22 cellular contexts compared by ENCODE assay signal in the genomic region with DNA sequence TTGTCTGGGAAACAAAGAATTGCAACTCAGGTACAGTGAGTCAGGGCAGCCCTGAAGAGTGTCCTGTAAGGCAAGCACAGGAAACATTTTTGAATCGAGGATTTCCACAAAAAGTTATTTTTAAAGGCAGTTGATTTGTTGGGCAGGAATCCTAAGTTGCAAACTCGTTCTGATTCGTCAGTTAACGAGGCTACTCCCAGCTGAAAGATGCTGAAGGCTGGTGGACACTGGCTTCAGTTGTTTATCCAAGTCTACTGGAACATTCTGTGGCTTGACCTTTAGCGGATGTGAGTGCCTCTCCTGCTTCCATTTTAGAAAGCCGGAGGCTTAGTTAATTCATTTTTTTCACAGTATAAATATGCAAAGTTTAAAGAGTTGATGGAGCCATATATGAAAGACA.
DNase-seq lines count a peak whose midpoint lies in the region; ATAC-seq and TF ChIP-seq lines count a peak whose summit lies in the region.
"Had no signal": no experiment of that assay in that cellular context is flagged by ENCODE, and none has a peak within 500 bp of the region (broad histone marks: within the 10 kb centered on the region; RNA-seq: fewer than 3 reads in every experiment).

No MANE protein-coding gene starts in this region.

- no peak overlapping the region for H4K91ac ChIP-seq in IMR-90 (ENCODE audit: insufficient read depth, low read depth, low read length)

- BruUV-seq in IMR-90 (replicated peaks; lab: Mats Ljungman, UMichigan): no TSS peak

- H3K56ac ChIP-seq in IMR-90 (ENCODE audit: extremely low read depth, insufficient read depth, low read length): no peak overlapping the region

- H3K36me3 ChIP-seq in IMR-90 (ENCODE audit: control insufficient read depth, insufficient read depth, low read length): no peaks in the 10 kb centered on the region
- H3K36me3 ChIP-seq in smooth muscle cell (ENCODE audit: low read depth): no peaks in the 10 kb centered on the region
- H3K36me3 ChIP-seq: MG63 had no signal

- in situ Hi-C loops in IMR-90 (cut with MboI; ENCODE audit: low sequenced_read_pairs): loop anchor here (5.0 kb wide), 1 partner anchor 47 kb away; no protein-coding TSS in a partner anchor
- in situ Hi-C loops in GM13977 (cut with MboI; ENCODE audit: low pct_unique_long_range_greater_than_20kb, low sequenced_read_pairs, unreplicated experiment): no loop called here

- no peak overlapping the region for H2AFZ ChIP-seq in IMR-90 (replicated peaks; ENCODE audit: low read length, poor library complexity)
- no peak overlapping the region for H2AFZ ChIP-seq in smooth muscle cell (ENCODE audit: low read depth)

- H4K20me1 ChIP-seq in IMR-90 (ENCODE audit: insufficient read depth, low read length) (0 out of 2 replicates have a peak, but pooled peaks cover 5% of the 10 kb centered on the region), smooth muscle cell (ENCODE audit: low read depth) (no peaks in the 10 kb centered on the region)

- no peak overlapping the region for H2BK5ac ChIP-seq in IMR-90 (ENCODE audit: low read depth, low read length, poor library complexity, severe bottlenecking)

- H3K27ac ChIP-seq in IMR-90 (ENCODE audit: insufficient read depth, low read length): no peak overlapping the region
- no peak overlapping the region for H3K27ac ChIP-seq in smooth muscle cell (ENCODE audit: low read depth)
- H3K27ac ChIP-seq: epithelial cell of prostate had no signal

- intact Hi-C loops in IMR-90 (cut with micrococcal nuclease): no loop called here

- H3K9me3 ChIP-seq in IMR-90 (ENCODE audit: control insufficient read depth, insufficient read depth, low read length): no peaks in the 10 kb centered on the region
- no peaks in the 10 kb centered on the region for H3K9me3 ChIP-seq in smooth muscle cell (replicated peaks; ENCODE audit: low read depth)

- H3K23ac ChIP-seq in IMR-90 (ENCODE audit: low read depth, low read length): no peak overlapping the region

- no peak for ATAC-seq in IMR-90 (ENCODE audit: low read depth)
- ATAC-seq: natural killer cell treated with Interleukin-12 subunit alpha and Interleukin-12 subunit beta and Interleukin-15 and Interleukin-18, amount 100 ng/mL, for 72 hours had no signal

- DNase-seq in A172 (ENCODE audit: low spot score) (peak; percentile 41), IMR-90 (peak; percentile 17), dermis blood vessel endothelial cell (peak; percentile 23), kidney glomerular epithelial cell (lab: John Stamatoyannopoulos, UW) (peak; percentile 15), smooth muscle cell (lab: John Stamatoyannopoulos, UW; ENCODE audit: unreplicated experiment) (no peak), medulla oblongata (ENCODE audit: extremely low spot score) (no peak), GM13977 (ENCODE audit: low spot score) (no peak)
- no peak for DNase-seq in effector CD4-positive, alpha-beta T cell
- DNase-seq: ACHN; activated CD4-positive, alpha-beta T cell treated with anti-CD3 and anti-CD28 coated beads, Interleukin-2, amount 50 U/mL, for 48 hours; activated naive CD4-positive, alpha-beta T cell treated with Interleukin-2 at 50 U/mL for 16 hours; aorta; CD4-positive, alpha-beta T cell; cortex of kidney; DMS79; mammary epithelial cell; MG63; NCI-H1694; NCI-H446; stimulated activated CD4-positive, alpha-beta T cell treated with anti-CD3 and anti-CD28 coated beads, Interleukin-12 subunit alpha, Interleukin-12 subunit beta, amount 100 ng/mL, for 4 hours had no signal

- H2BK15ac ChIP-seq in IMR-90 (ENCODE audit: low read depth, low read length): no peak overlapping the region

- dilution Hi-C loops in IMR-90 (cut with HindIII; ENCODE audit: low sequenced_read_pairs, unreplicated experiment): no loop called here

- TF ChIP-seq POLR2A in IMR-90 (IDR thresholded peaks at IDR 0.05; ENCODE audit: low read depth, low read length): no peak

- no peak overlapping the region for H4K8ac ChIP-seq in IMR-90 (ENCODE audit: low read depth in 2 of 2, low read length in 2 of 2)

- no peaks in the 10 kb centered on the region for H3K79me2 ChIP-seq in smooth muscle cell (ENCODE audit: low read depth)

- H3K4me1 ChIP-seq in IMR-90 (ENCODE audit: control insufficient read depth, insufficient read depth, low read length) (peaks cover 4% of the 10 kb centered on the region; the same call in 1 of the 2 replicates), smooth muscle cell (ENCODE audit: low read depth) (peaks cover 14% of the 10 kb centered on the region)

- no peak overlapping the region for H3K4ac ChIP-seq in IMR-90 (ENCODE audit: low read depth, low read length)

- no peaks in the 10 kb centered on the region for H3F3A ChIP-seq in smooth muscle cell (ENCODE audit: low read depth)

- H2AK9ac ChIP-seq in IMR-90 (replicated peaks; ENCODE audit: low read depth, low read length, poor library complexity): no peak overlapping the region

- H3K4me3 ChIP-seq in IMR-90 (ENCODE audit: insufficient read depth, low read depth, low read length) (no peak overlapping the region), smooth muscle cell (no peak overlapping the region)
- H3K4me3 ChIP-seq: MG63 had no signal

- no peak overlapping the region for H2AK5ac ChIP-seq in IMR-90 (ENCODE audit: low read depth, low read length)

- H3K9me1 ChIP-seq in IMR-90 (ENCODE audit: insufficient read depth, low read length): 0 out of 2 replicates have a peak, but pooled peaks cover 3% of the 10 kb centered on the region

- WGBS in IMR-90 (ENCODE audit: extremely low coverage in 2 of 2, insufficient read length in 1 of 2), 2 experiments: no CpG with 5 or more reads among the region's 6 CpGs
- WGBS in smooth muscle cell (ENCODE audit: low lambda C conversion rate): 80% methylated on average over 6 of the region's 6 CpGs

- H3K14ac ChIP-seq in IMR-90 (replicated peaks; ENCODE audit: low read depth, low read length): no peak overlapping the region

- CTCF ChIA-PET in IMR-90 (lab: Yijun Ruan, JAX): no interaction called here

- TF ChIP-seq CTCF in IMR-90 (conservative IDR thresholded peaks at IDR 0.05; ENCODE audit: low read depth, low read length): no peak
- TF ChIP-seq CTCF in smooth muscle cell (IDR thresholded peaks at IDR 0.05; ENCODE audit: borderline replicate concordance, insufficient read depth, poor library complexity, severe bottlenecking): no peak
- no peak for TF ChIP-seq CTCF in GM13977 (IDR thresholded peaks at IDR 0.05; ENCODE audit: extremely low read depth, insufficient read depth, missing control alignments)

- H3K79me1 ChIP-seq in IMR-90 (ENCODE audit: low read depth in 1 of 2, low read length in 2 of 2): no peaks in the 10 kb centered on the region

- no peak for TF ChIP-seq RAD21 in IMR-90 (IDR thresholded peaks at IDR 0.05; ENCODE audit: low read length)

- no peak overlapping the region for H2BK20ac ChIP-seq in IMR-90 (ENCODE audit: low read depth, low read length)

- POLR2A ChIA-PET in IMR-90 (lab: Charles Lee; ENCODE audit: unreplicated experiment): no interaction called here

- H2BK120ac ChIP-seq in IMR-90 (ENCODE audit: low read depth, low read length): no peak overlapping the region

- H3K27me3 ChIP-seq in IMR-90 (ENCODE audit: control insufficient read depth, insufficient read depth, low read length): peaks cover 48% of the 10 kb centered on the region
- H3K27me3 ChIP-seq in smooth muscle cell (ENCODE audit: low read depth): peaks cover 32% of the 10 kb centered on the region

- H3K4me2 ChIP-seq in IMR-90 (ENCODE audit: low read depth, low read length) (no peak overlapping the region), smooth muscle cell (no peak overlapping the region)

- H4K5ac ChIP-seq in IMR-90 (ENCODE audit: low read depth, low read length): no peak overlapping the region

- H3K18ac ChIP-seq in IMR-90 (ENCODE audit: low read depth, low read length): no peak overlapping the region

- H3K9ac ChIP-seq in IMR-90 (ENCODE audit: low read depth, low read length) (no peak overlapping the region), smooth muscle cell (ENCODE audit: low read depth) (no peak overlapping the region)

TF ChIP-seq in IMR-90, 13 proteins besides CTCF, POLR2A, EP300 and RAD21:
- TF ChIP-seq RFX5 (IDR thresholded peaks at IDR 0.05; ENCODE audit: low read depth, low read length): no peak
- TF ChIP-seq BHLHE40 (IDR thresholded peaks at IDR 0.05; ENCODE audit: low read depth, low read length): no peak
- no peak for TF ChIP-seq FOS (IDR thresholded peaks at IDR 0.05; ENCODE audit: low read depth, low read length)
- no peak for TF ChIP-seq CHD1 (IDR thresholded peaks at IDR 0.05; ENCODE audit: low read depth, low read length)
- TF ChIP-seq, protein P1, sequence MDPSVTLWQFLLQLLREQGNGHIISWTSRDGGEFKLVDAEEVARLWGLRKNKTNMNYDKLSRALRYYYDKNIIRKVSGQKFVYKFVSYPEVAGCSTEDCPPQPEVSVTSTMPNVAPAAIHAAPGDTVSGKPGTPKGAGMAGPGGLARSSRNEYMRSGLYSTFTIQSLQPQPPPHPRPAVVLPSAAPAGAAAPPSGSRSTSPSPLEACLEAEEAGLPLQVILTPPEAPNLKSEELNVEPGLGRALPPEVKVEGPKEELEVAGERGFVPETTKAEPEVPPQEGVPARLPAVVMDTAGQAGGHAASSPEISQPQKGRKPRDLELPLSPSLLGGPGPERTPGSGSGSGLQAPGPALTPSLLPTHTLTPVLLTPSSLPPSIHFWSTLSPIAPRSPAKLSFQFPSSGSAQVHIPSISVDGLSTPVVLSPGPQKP (IDR thresholded peaks at IDR 0.05; ENCODE audit: borderline replicate concordance, low read depth, low read length): no peak
- TF ChIP-seq MAZ (IDR thresholded peaks at IDR 0.05; ENCODE audit: borderline replicate concordance, low read depth, low read length): no peak
- TF ChIP-seq MXI1 (IDR thresholded peaks at IDR 0.05; ENCODE audit: borderline replicate concordance, low read depth, low read length): no peak
- TF ChIP-seq SMC3 (IDR thresholded peaks at IDR 0.05; ENCODE audit: low read depth, low read length): no peak
- no peak for TF ChIP-seq CEBPB (IDR thresholded peaks at IDR 0.05; ENCODE audit: low read depth, low read length)
- TF ChIP-seq MAFK (IDR thresholded peaks at IDR 0.05; ENCODE audit: low read depth, low read length): no peak
- no peak for TF ChIP-seq NFE2L2 (IDR thresholded peaks at IDR 0.05; ENCODE audit: low read depth, low read length)
- TF ChIP-seq RCOR1 (IDR thresholded peaks at IDR 0.05; ENCODE audit: insufficient replicate concordance, low read length): no peak
- TF ChIP-seq, protein P2, sequence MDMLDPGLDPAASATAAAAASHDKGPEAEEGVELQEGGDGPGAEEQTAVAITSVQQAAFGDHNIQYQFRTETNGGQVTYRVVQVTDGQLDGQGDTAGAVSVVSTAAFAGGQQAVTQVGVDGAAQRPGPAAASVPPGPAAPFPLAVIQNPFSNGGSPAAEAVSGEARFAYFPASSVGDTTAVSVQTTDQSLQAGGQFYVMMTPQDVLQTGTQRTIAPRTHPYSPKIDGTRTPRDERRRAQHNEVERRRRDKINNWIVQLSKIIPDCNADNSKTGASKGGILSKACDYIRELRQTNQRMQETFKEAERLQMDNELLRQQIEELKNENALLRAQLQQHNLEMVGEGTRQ (IDR thresholded peaks at IDR 0.05; ENCODE audit: low read depth, low read length): no peak
TF ChIP-seq in IMR-90: peak in this region for 0.

Comparison
In these comparisons a context has a peak if more than half of its experiments do, and no peak if none do; other contexts are left out.
1. DNase-seq: peak in A172 (single experiment), IMR-90 (single experiment), dermis blood vessel endothelial cell (single experiment) and kidney glomerular epithelial cell (single experiment); none in smooth muscle cell (single experiment), medulla oblongata (single experiment), GM13977 (single experiment) and effector CD4-positive, alpha-beta T cell (single experiment).